16 cellular contexts compared by ENCODE assay signal in the genomic region with DNA sequence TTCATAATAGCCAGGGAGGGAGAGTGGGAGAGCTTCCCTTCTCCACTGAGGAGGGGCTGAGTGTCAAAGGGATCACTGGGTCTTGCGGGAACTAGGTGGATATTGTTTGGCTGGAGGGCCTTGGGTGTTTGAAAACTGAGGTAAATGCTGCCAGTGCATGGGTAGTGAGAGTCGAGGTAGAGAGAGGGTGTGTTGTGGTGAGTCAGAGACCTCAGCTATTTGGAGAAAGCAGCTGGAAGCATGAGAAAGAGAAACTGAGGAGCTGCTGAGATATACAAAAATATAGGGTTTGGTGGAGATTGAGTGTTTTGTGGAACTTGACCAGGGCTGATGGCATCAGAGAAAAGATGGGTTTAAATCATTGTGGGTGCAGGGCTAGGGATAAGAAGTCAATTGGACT.
DNase-seq lines count a peak whose midpoint lies in the region; ATAC-seq and TF ChIP-seq lines count a peak whose summit lies in the region.
"Had no signal": no experiment of that assay in that cellular context is flagged by ENCODE, and none has a peak within 500 bp of the region (broad histone marks: within the 10 kb centered on the region; RNA-seq: fewer than 3 reads in every experiment).

No MANE protein-coding gene starts in this region.

- no peak overlapping the region for H3K27ac ChIP-seq in CD4-positive, CD25-positive, alpha-beta regulatory T cell (ENCODE audit: insufficient read depth, low read length, poor library complexity, severe bottlenecking)
- H3K27ac ChIP-seq in CD8-positive, alpha-beta T cell (ENCODE audit: low read depth, low read length): no peak overlapping the region
- H3K27ac ChIP-seq: adrenal gland, BLaER1, psoas muscle had no signal

- H3K36me3 ChIP-seq in CD4-positive, CD25-positive, alpha-beta regulatory T cell (ENCODE audit: control insufficient read depth, insufficient read depth, low read length): peaks cover 96% of the 10 kb centered on the region
- peaks cover 77% of the 10 kb centered on the region for H3K36me3 ChIP-seq in CD8-positive, alpha-beta T cell (ENCODE audit: insufficient read depth, low read length)
- no peaks in the 10 kb centered on the region for H3K36me3 ChIP-seq in H7 (replicated peaks; ENCODE audit: control insufficient read depth, insufficient read depth, low read length)

- H3K4me1 ChIP-seq in CD4-positive, CD25-positive, alpha-beta regulatory T cell (ENCODE audit: control insufficient read depth, insufficient read depth, low read length, poor library complexity, severe bottlenecking): no peaks in the 10 kb centered on the region
- H3K4me1 ChIP-seq in CD8-positive, alpha-beta T cell (ENCODE audit: insufficient read depth, low read length): no peaks in the 10 kb centered on the region
- H3K4me1 ChIP-seq: BLaER1, psoas muscle had no signal

- POLR2A ChIA-PET in activated CD8-positive, alpha-beta T cell treated with anti-CD3 and anti-CD28 coated beads for 36 hours (lab: Charles Lee): interaction anchor here (0.8 to 1.7 kb wide), 2 partner anchors 12 to 17 kb away, joined by 3 to 4 read pairs; no protein-coding TSS in a partner anchor
- POLR2A ChIA-PET in CD8-positive, alpha-beta T cell (lab: Charles Lee): no interaction called here

- H3K27ac Mint-ChIP-seq in CD4-positive, CD25-positive, alpha-beta regulatory T cell: peak overlapping the region in 2 of 3 donors; percentile 2 to 60
- peak overlapping the region; percentile 35 for H3K27ac Mint-ChIP-seq in activated CD8-positive, alpha-beta T cell treated with anti-CD3 and anti-CD28 coated beads for 36 hours
- no peak overlapping the region for H3K27ac Mint-ChIP-seq in CD8-positive, alpha-beta T cell
- H3K27ac Mint-ChIP-seq: nephron progenitor cell had no signal

- peaks cover 84% of the 10 kb centered on the region for H3K36me3 Mint-ChIP-seq in CD4-positive, CD25-positive, alpha-beta regulatory T cell
- H3K36me3 Mint-ChIP-seq in activated CD8-positive, alpha-beta T cell treated with anti-CD3 and anti-CD28 coated beads for 36 hours (ENCODE audit: low read depth): peaks cover 82% of the 10 kb centered on the region
- peaks cover 93% of the 10 kb centered on the region for H3K36me3 Mint-ChIP-seq in CD8-positive, alpha-beta T cell

- no peak overlapping the region for H3K4me3 ChIP-seq in CD4-positive, CD25-positive, alpha-beta regulatory T cell (ENCODE audit: low read depth, low read length)
- no peak overlapping the region for H3K4me3 ChIP-seq in fibroblast of the aortic adventitia (ENCODE audit: low read depth, low read length)
- H3K4me3 ChIP-seq in CD8-positive, alpha-beta T cell (ENCODE audit: low read depth, low read length): no peak overlapping the region
- no peak overlapping the region for H3K4me3 ChIP-seq in H7 (ENCODE audit: insufficient read depth, low read depth, low read length)
- H3K4me3 ChIP-seq: adrenal gland, BLaER1, lung, psoas muscle had no signal

- CTCF ChIA-PET in activated CD8-positive, alpha-beta T cell treated with anti-CD3 and anti-CD28 coated beads for 36 hours (lab: Charles Lee): no interaction called here
- CTCF ChIA-PET in CD8-positive, alpha-beta T cell (lab: Charles Lee): interaction anchor here (1.0 to 1.8 kb wide), 2 partner anchors 13 to 159 kb away, joined by 3 to 6 read pairs; no protein-coding TSS in a partner anchor

- H3K27me3 ChIP-seq in CD4-positive, CD25-positive, alpha-beta regulatory T cell (ENCODE audit: control insufficient read depth, insufficient read depth, low read length): no peaks in the 10 kb centered on the region
- H3K27me3 ChIP-seq in CD8-positive, alpha-beta T cell (ENCODE audit: insufficient read depth, low read length): no peaks in the 10 kb centered on the region
- H3K27me3 ChIP-seq in H7 (ENCODE audit: control insufficient read depth, insufficient read depth, low read length): no peaks in the 10 kb centered on the region
- H3K27me3 ChIP-seq: adrenal gland, BLaER1 had no signal

- peak; percentile 13 for DNase-seq in AG08395 (ENCODE audit: low spot score)
- no peak for DNase-seq in CD4-positive, CD25-positive, alpha-beta regulatory T cell
- DNase-seq in activated CD8-positive, alpha-beta T cell treated with anti-CD3 and anti-CD28 coated beads for 36 hours: no peak
- peak; percentile 6 for DNase-seq in fibroblast of the aortic adventitia (ENCODE audit: low read depth)
- no peak for DNase-seq in CD8-positive, alpha-beta T cell
- DNase-seq in H7: no peak
- no peak for DNase-seq in GM19238 (ENCODE audit: insufficient read length, low spot score)
- DNase-seq: adrenal gland, NCI-H187, NCI-H524 treated with DMSO at 0.1 percent for 48 hours, nephron progenitor cell, OCI-M1, psoas muscle had no signal

- intact Hi-C loops in activated CD8-positive, alpha-beta T cell treated with anti-CD3 and anti-CD28 coated beads for 36 hours (cut with micrococcal nuclease): no loop called here
- intact Hi-C loops in CD8-positive, alpha-beta T cell (cut with DNase I, micrococcal nuclease): loop anchor here in 1 of 2 experiments (10.0 kb wide), 1 partner anchor 48 kb away; no protein-coding TSS in a partner anchor

- H3K4me1 Mint-ChIP-seq in CD4-positive, CD25-positive, alpha-beta regulatory T cell: peaks cover 0 to 5% (median 2%) of the 10 kb centered on the region in 4 donors
- peaks cover 2% of the 10 kb centered on the region for H3K4me1 Mint-ChIP-seq in activated CD8-positive, alpha-beta T cell treated with anti-CD3 and anti-CD28 coated beads for 36 hours (ENCODE audit: low read depth)
- H3K4me1 Mint-ChIP-seq in CD8-positive, alpha-beta T cell (ENCODE audit: low read depth): no peaks in the 10 kb centered on the region
- H3K4me1 Mint-ChIP-seq: nephron progenitor cell had no signal

- H3K9me3 Mint-ChIP-seq in CD4-positive, CD25-positive, alpha-beta regulatory T cell: peaks cover 0 to 11% (median 4%) of the 10 kb centered on the region in 7 donors
- H3K9me3 Mint-ChIP-seq in activated CD8-positive, alpha-beta T cell treated with anti-CD3 and anti-CD28 coated beads for 36 hours: peaks cover 4% of the 10 kb centered on the region
- peaks cover 6% of the 10 kb centered on the region for H3K9me3 Mint-ChIP-seq in CD8-positive, alpha-beta T cell
- H3K9me3 Mint-ChIP-seq: nephron progenitor cell had no signal

- no peak for ATAC-seq in CD4-positive, CD25-positive, alpha-beta regulatory T cell (ENCODE audit: low read depth in 2 of 2)
- no peak for ATAC-seq in activated CD8-positive, alpha-beta T cell treated with anti-CD3 and anti-CD28 coated beads for 36 hours
- ATAC-seq in CD8-positive, alpha-beta T cell: no peak
- no peak for ATAC-seq in HG02678 (IDR thresholded peaks at IDR 0.05; ENCODE audit: unreplicated experiment)
- ATAC-seq: psoas muscle had no signal

- peak overlapping the region in 1 of 4 donors; percentile 3 for H3K4me3 Mint-ChIP-seq in CD4-positive, CD25-positive, alpha-beta regulatory T cell
- no peak overlapping the region for H3K4me3 Mint-ChIP-seq in activated CD8-positive, alpha-beta T cell treated with anti-CD3 and anti-CD28 coated beads for 36 hours
- H3K4me3 Mint-ChIP-seq in CD8-positive, alpha-beta T cell: no peak overlapping the region
- H3K4me3 Mint-ChIP-seq: nephron progenitor cell had no signal

- no peaks in the 10 kb centered on the region for H3K27me3 Mint-ChIP-seq in CD4-positive, CD25-positive, alpha-beta regulatory T cell
- no peaks in the 10 kb centered on the region for H3K27me3 Mint-ChIP-seq in activated CD8-positive, alpha-beta T cell treated with anti-CD3 and anti-CD28 coated beads for 36 hours
- H3K27me3 Mint-ChIP-seq in CD8-positive, alpha-beta T cell (ENCODE audit: low read depth): no peaks in the 10 kb centered on the region

- no peak for TF ChIP-seq CTCF in activated CD8-positive, alpha-beta T cell treated with anti-CD3 and anti-CD28 coated beads for 36 hours (IDR thresholded peaks at IDR 0.05)
- no peak for TF ChIP-seq CTCF in fibroblast of the aortic adventitia (IDR thresholded peaks at IDR 0.05; ENCODE audit: insufficient read depth, low read length)
- no peak for TF ChIP-seq CTCF in CD8-positive, alpha-beta T cell (IDR thresholded peaks at IDR 0.05)

- H3K9me3 ChIP-seq in CD4-positive, CD25-positive, alpha-beta regulatory T cell (ENCODE audit: control insufficient read depth in 2 of 2, low read length in 2 of 2): no peaks in the 10 kb centered on the region
- H3K9me3 ChIP-seq in CD8-positive, alpha-beta T cell (ENCODE audit: low read length): no peaks in the 10 kb centered on the region
- H3K9me3 ChIP-seq: adrenal gland, BLaER1, psoas muscle had no signal

Comparison
In these comparisons a context has a peak if more than half of its experiments do, and no peak if none do; other contexts are left out.
1. DNase-seq: peak in AG08395 (single experiment) and fibroblast of the aortic adventitia (single experiment); none in CD4-positive, CD25-positive, alpha-beta regulatory T cell (0 of 3), activated CD8-positive, alpha-beta T cell treated with anti-CD3 and anti-CD28 coated beads for 36 hours (single experiment), CD8-positive, alpha-beta T cell (0 of 7), H7 (single experiment) and GM19238 (single experiment).